ENCODE assay signal across 12 cellular contexts in the genomic region with DNA sequence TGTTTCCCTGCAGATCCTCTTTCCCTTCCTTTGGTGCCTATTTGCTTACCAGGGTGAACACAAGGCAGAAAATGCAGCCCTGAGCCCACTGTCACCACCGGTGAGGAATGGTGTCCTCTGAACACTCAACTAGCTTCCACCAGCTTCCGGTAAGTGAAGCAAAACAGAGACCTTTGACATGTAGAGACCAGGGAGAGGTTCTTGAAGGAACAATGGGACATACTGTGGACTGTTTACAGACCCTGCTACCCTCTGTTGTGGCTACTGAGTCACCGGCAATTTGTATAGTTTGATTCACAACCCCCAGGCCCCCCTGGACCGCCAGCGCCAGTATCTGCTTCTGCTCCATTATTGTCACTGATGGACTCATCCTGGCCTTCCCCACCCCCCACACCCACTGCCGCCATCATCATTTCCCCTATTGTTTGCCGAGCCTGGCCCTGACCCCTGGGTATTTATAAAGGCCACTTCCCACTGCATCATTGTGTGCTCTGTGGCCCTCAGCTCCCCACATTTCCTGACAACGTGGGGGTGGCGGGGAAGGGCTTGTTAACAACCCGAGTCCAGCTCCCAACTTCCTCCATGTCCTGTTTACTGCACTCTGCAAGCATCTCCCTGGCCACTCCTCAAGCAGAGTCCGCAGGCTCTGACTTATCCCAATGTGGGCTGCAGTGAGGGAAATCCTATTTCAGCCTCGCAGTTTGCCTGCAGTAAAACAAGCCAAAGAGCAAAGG.
A peak's percentile ranks its signal among the peaks of the same experiment; 100 is the strongest.
DNase-seq lines count a peak whose midpoint lies in the region; ATAC-seq and TF ChIP-seq lines count a peak whose summit lies in the region.
"Had no signal": no experiment of that assay in that cellular context is flagged by ENCODE, and none has a peak within 500 bp of the region (broad histone marks: within the 10 kb centered on the region; RNA-seq: fewer than 3 reads in every experiment).

No MANE protein-coding gene starts in this region.

- H3K27ac ChIP-seq in esophagus muscularis mucosa (replicated peaks in 1 of 4), result peak overlapping the region in 2 of 4 donors; percentile 48 to 54
- H3K27ac ChIP-seq in mesodermal cell (ENCODE audit: low read depth, low read length, severe bottlenecking), result peak overlapping the region; percentile 79
- H3K27ac ChIP-seq in CD4-positive, alpha-beta memory T cell (ENCODE audit: low read depth, low read length), result no peak overlapping the region

- no peaks in the 10 kb centered on the region for H3K9me3 Mint-ChIP-seq in stimulated activated naive CD8-positive, alpha-beta T cell treated with anti-CD3 and anti-CD28 coated beads, Interleukin-15, amount 100 ng/mL, for 72 hours
- peaks cover 0 to 2% (median 0%) of the 10 kb centered on the region in 8 donors for H3K9me3 Mint-ChIP-seq in CD4-positive, alpha-beta memory T cell
- H3K9me3 Mint-ChIP-seq: brain, CD14-positive monocyte had no signal

- DNase-seq in SHP77 (lab: John Stamatoyannopoulos, UW) (peak; percentile 41 to 47), esophagus muscularis mucosa (ENCODE audit: extremely low spot score) (peak; percentile 91), HUDEP-2 (lab: John Stamatoyannopoulos, UW; ENCODE audit: unreplicated experiment in 76 of 76) (no peak), T-helper 9 cell (no peak)
- DNase-seq in stimulated activated naive CD8-positive, alpha-beta T cell treated with anti-CD3 and anti-CD28 coated beads, Interleukin-15, amount 100 ng/mL, for 72 hours, result no peak
- no peak for DNase-seq in CD4-positive, alpha-beta memory T cell
- DNase-seq: NCI-H2171; stimulated activated CD4-positive, alpha-beta T cell treated with anti-CD3 and anti-CD28 coated beads, Interleukin-15, amount 100 ng/mL, for 24 hours had no signal

- no peaks in the 10 kb centered on the region for H3K27me3 ChIP-seq in esophagus muscularis mucosa
- H3K27me3 ChIP-seq in CD4-positive, alpha-beta memory T cell (ENCODE audit: insufficient read depth, low read length), result no peaks in the 10 kb centered on the region

- WGBS in esophagus muscularis mucosa, result 70% methylated on average over 12 of the region's 12 CpGs
- 58 to 68% methylated on average over 8 to 10 of the region's 12 CpGs for WGBS in mesodermal cell (ENCODE audit: insufficient coverage in 2 of 2), 2 experiments

- no peaks in the 10 kb centered on the region for H3K9me3 ChIP-seq in esophagus muscularis mucosa
- no peaks in the 10 kb centered on the region for H3K9me3 ChIP-seq in mesodermal cell (ENCODE audit: control insufficient read depth, low read length)
- H3K9me3 ChIP-seq in CD4-positive, alpha-beta memory T cell (ENCODE audit: control insufficient read depth in 1 of 2, low read length in 2 of 2), result no peaks in the 10 kb centered on the region

- H3K4me1 ChIP-seq in esophagus muscularis mucosa, result peaks cover 0 to 33% (median 11%) of the 10 kb centered on the region in 4 donors
- peaks cover 33% of the 10 kb centered on the region for H3K4me1 ChIP-seq in mesodermal cell (ENCODE audit: control insufficient read depth, insufficient read depth, low read length, poor library complexity, severe bottlenecking)
- peaks cover 37% of the 10 kb centered on the region for H3K4me1 ChIP-seq in CD4-positive, alpha-beta memory T cell (ENCODE audit: insufficient read depth, low read length)

- H3K36me3 ChIP-seq in esophagus muscularis mucosa (no peaks in the 10 kb centered on the region), mesodermal cell (ENCODE audit: control insufficient read depth, insufficient read depth, low read length) (no peaks in the 10 kb centered on the region)
- H3K36me3 ChIP-seq in CD4-positive, alpha-beta memory T cell (ENCODE audit: insufficient read depth, low read length), result no peaks in the 10 kb centered on the region

- CTCF ChIA-PET in CD4-positive, alpha-beta memory T cell (lab: Charles Lee; ENCODE audit: partially characterized antibody), result interaction anchor here (0.8 kb wide), 2 partner anchors 30 to 51 kb away, joined by 3 read pairs; no protein-coding TSS in a partner anchor

- POLR2A ChIA-PET in CD4-positive, alpha-beta memory T cell (lab: Charles Lee; ENCODE audit: partially characterized antibody), result interaction anchor here (0.9 to 7.2 kb wide), 6 partner anchors 11 to 148 kb away, joined by 3 to 75 read pairs (median 3); no protein-coding TSS in a partner anchor

- H3K27me3 Mint-ChIP-seq in stimulated activated naive CD8-positive, alpha-beta T cell treated with anti-CD3 and anti-CD28 coated beads, Interleukin-15, amount 100 ng/mL, for 72 hours, result no peaks in the 10 kb centered on the region
- no peaks in the 10 kb centered on the region for H3K27me3 Mint-ChIP-seq in CD4-positive, alpha-beta memory T cell

- intact Hi-C loops in esophagus muscularis mucosa (cut with DNase I), result no loop called here
- intact Hi-C loops in CD4-positive, alpha-beta memory T cell (cut with micrococcal nuclease), result no loop called here

- H3K4me3 ChIP-seq in esophagus muscularis mucosa, result no peak overlapping the region
- no peak overlapping the region for H3K4me3 ChIP-seq in mesodermal cell (ENCODE audit: extremely low read depth, insufficient read depth, low read length, poor library complexity, severe bottlenecking)
- H3K4me3 ChIP-seq in CD4-positive, alpha-beta memory T cell (ENCODE audit: low read length in 2 of 2), result no peak overlapping the region

- peaks cover 66% of the 10 kb centered on the region for H3K4me1 Mint-ChIP-seq in stimulated activated naive CD8-positive, alpha-beta T cell treated with anti-CD3 and anti-CD28 coated beads, Interleukin-15, amount 100 ng/mL, for 72 hours
- peaks cover 43 to 75% (median 59%) of the 10 kb centered on the region in 4 donors for H3K4me1 Mint-ChIP-seq in CD4-positive, alpha-beta memory T cell
- H3K4me1 Mint-ChIP-seq: brain, CD14-positive monocyte had no signal

- ATAC-seq in stimulated activated naive CD8-positive, alpha-beta T cell treated with anti-CD3 and anti-CD28 coated beads, Interleukin-15, amount 100 ng/mL, for 72 hours, result peak; percentile 22
- ATAC-seq: Panc1 had no signal

- TF ChIP-seq CTCF in esophagus muscularis mucosa (IDR thresholded peaks at IDR 0.05), result no peak

- H3K36me3 Mint-ChIP-seq in CD4-positive, alpha-beta memory T cell, result no peaks in the 10 kb centered on the region
- H3K36me3 Mint-ChIP-seq: brain, CD14-positive monocyte had no signal

- H3K4me3 Mint-ChIP-seq in stimulated activated naive CD8-positive, alpha-beta T cell treated with anti-CD3 and anti-CD28 coated beads, Interleukin-15, amount 100 ng/mL, for 72 hours, result no peak overlapping the region
- no peak overlapping the region for H3K4me3 Mint-ChIP-seq in CD4-positive, alpha-beta memory T cell
- H3K4me3 Mint-ChIP-seq: brain, CD14-positive monocyte had no signal

- TF ChIP-seq POLR2A in esophagus muscularis mucosa (IDR thresholded peaks at IDR 0.05; ENCODE audit: low read depth), result no peak

- peak; percentile 14 for TF ChIP-seq EP300 in esophagus muscularis mucosa (IDR thresholded peaks at IDR 0.05)

- no peak overlapping the region for H3K27ac Mint-ChIP-seq in stimulated activated naive CD8-positive, alpha-beta T cell treated with anti-CD3 and anti-CD28 coated beads, Interleukin-15, amount 100 ng/mL, for 72 hours
- H3K27ac Mint-ChIP-seq in CD4-positive, alpha-beta memory T cell, result peak overlapping the region in 3 of 7 donors; percentile 37 to 72 (median 55)
- H3K27ac Mint-ChIP-seq: CD14-positive monocyte had no signal

Comparison
In these comparisons a context has a peak if more than half of its experiments do, and no peak if none do; other contexts are left out.
1. DNase-seq: peak in SHP77 (2 of 2) and esophagus muscularis mucosa (single experiment); none in stimulated activated naive CD8-positive, alpha-beta T cell treated with anti-CD3 and anti-CD28 coated beads, Interleukin-15, amount 100 ng/mL, for 72 hours (0 of 2), HUDEP-2 (0 of 76), CD4-positive, alpha-beta memory T cell (0 of 5) and T-helper 9 cell (single experiment).